25 cellular contexts compared by ENCODE assay signal in the genomic region with DNA sequence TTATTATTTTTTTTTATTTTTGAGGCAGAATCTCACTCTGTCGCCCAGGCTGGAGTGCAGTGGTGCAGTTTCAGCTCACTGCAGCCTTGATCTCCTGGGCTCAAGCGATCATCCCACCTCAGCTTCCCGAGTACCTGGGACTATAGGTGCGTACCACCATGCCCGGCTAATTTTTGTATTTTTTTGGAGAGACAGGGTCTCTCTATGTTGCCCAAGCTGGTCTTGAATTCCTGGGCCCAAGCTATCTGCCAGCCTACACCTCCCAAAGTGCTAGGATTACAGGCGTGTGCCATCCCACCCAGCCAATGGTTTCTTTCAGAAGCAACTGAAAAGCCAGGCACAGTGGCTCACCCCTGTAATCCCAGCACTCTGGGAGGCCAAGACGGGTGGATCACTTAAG. TPM values are rescaled to one million over a fixed set of nuclear protein-coding genes. Genes with fewer than 3 reads are reported as not detected.
DNase-seq lines count a peak whose midpoint lies in the region; ATAC-seq and TF ChIP-seq lines count a peak whose summit lies in the region.
"Had no signal": no experiment of that assay in that cellular context is flagged by ENCODE, and none has a peak within 500 bp of the region (broad histone marks: within the 10 kb centered on the region; RNA-seq: fewer than 3 reads in every experiment).

No MANE protein-coding gene starts in this region.

- TF ChIP-seq CTCF in right atrium auricular region (IDR thresholded peaks at IDR 0.05) (no peak), left ventricle myocardium inferior (IDR thresholded peaks at IDR 0.05; ENCODE audit: borderline replicate concordance) (no peak), nephron (IDR thresholded peaks at IDR 0.05; ENCODE audit: unreplicated experiment in 3 of 3) (no peak)

- H3K27ac ChIP-seq in right atrium auricular region (no peak overlapping the region), left ventricle myocardium inferior (replicated peaks) (no peak overlapping the region)
- H3K27ac ChIP-seq: epithelial cell of prostate, HL-60, SJSA1, skin epidermis, suprapubic skin had no signal

- peak; percentile 40 for DNase-seq in right atrium auricular region (ENCODE audit: low spot score)
- DNase-seq in left ventricle myocardium inferior = no peak
- DNase-seq in NCI-H2081 (lab: John Stamatoyannopoulos, UW) = no peak
- no peak for DNase-seq in NCI-H1048 (lab: John Stamatoyannopoulos, UW)
- DNase-seq in AML-193 (lab: John Stamatoyannopoulos, UW) = no peak
- DNase-seq: activated CD4-positive, alpha-beta T cell treated with anti-CD3 and anti-CD28 coated beads, Interleukin-2, amount 10 ng/mL, durations not matched to agents 7 days and 5 days; central memory CD4-positive, alpha-beta T cell; EL; H9; kidney glomerular epithelial cell; NCI-H1092; NCI-H187; NCI-H526 treated with DMSO at 0.1 percent for 48 hours; stimulated activated CD4-positive, alpha-beta T cell treated with anti-CD3 and anti-CD28 coated beads, Interleukin-2, amount 100 ng/mL, for 24 hours; T-helper 17 cell had no signal

- H3K4me1 ChIP-seq in right atrium auricular region = peaks cover 0 to 43% of the 10 kb centered on the region in 2 donors
- H3K4me1 ChIP-seq in left ventricle myocardium inferior = peaks cover 60% of the 10 kb centered on the region

- H3K27me3 Mint-ChIP-seq in activated T-helper 17 cell treated with anti-CD3 and anti-CD28 coated beads, Interleukin-2, amount 50 U/mL, for 72 hours = no peaks in the 10 kb centered on the region
- peaks cover 13% of the 10 kb centered on the region for H3K27me3 Mint-ChIP-seq in nephron (ENCODE audit: low read depth)
- H3K27me3 Mint-ChIP-seq: activated CD4-positive, alpha-beta T cell treated with anti-CD3 and anti-CD28 coated beads, Interleukin-2, amount 10 ng/mL, durations not matched to agents 7 days and 5 days; activated naive CD8-positive, alpha-beta T cell; stimulated activated memory B cell treated with anti-CD40 and anti-IgM and Interleukin-4, amounts not matched to agents 10 μg/mL and 1 μg/mL and 100 μg/mL, for 72 hours; T-helper 17 cell had no signal

- intact Hi-C loops in left ventricle myocardium inferior (cut with micrococcal nuclease) = no loop called here

- H3K4me3 Mint-ChIP-seq in activated T-helper 17 cell treated with anti-CD3 and anti-CD28 coated beads, Interleukin-2, amount 50 U/mL, for 72 hours = peak overlapping the region; percentile 100
- peak overlapping the region; percentile 69 to 97 (median 91) for H3K4me3 Mint-ChIP-seq in nephron
- H3K4me3 Mint-ChIP-seq: stimulated activated memory B cell treated with anti-CD40 and anti-IgM and Interleukin-4, amounts not matched to agents 10 μg/mL and 1 μg/mL and 100 μg/mL, for 72 hours; T-helper 17 cell had no signal

- no peak for ATAC-seq in activated T-helper 17 cell treated with anti-CD3 and anti-CD28 coated beads, Interleukin-2, amount 50 U/mL, for 72 hours (replicated peaks)
- ATAC-seq: HepG2; stimulated activated memory B cell treated with anti-CD40 and anti-IgM and Interleukin-4, amounts not matched to agents 10 μg/mL and 1 μg/mL and 100 μg/mL, for 72 hours; T-helper 17 cell had no signal

- H3K9me3 Mint-ChIP-seq in activated T-helper 17 cell treated with anti-CD3 and anti-CD28 coated beads, Interleukin-2, amount 50 U/mL, for 72 hours = no peaks in the 10 kb centered on the region
- H3K9me3 Mint-ChIP-seq in nephron = peaks cover under 1% of the 10 kb centered on the region
- H3K9me3 Mint-ChIP-seq: activated CD4-positive, alpha-beta T cell treated with anti-CD3 and anti-CD28 coated beads, Interleukin-2, amount 10 ng/mL, durations not matched to agents 7 days and 5 days; stimulated activated memory B cell treated with anti-CD40 and anti-IgM and Interleukin-4, amounts not matched to agents 10 μg/mL and 1 μg/mL and 100 μg/mL, for 72 hours had no signal

- H3K9me3 ChIP-seq in right atrium auricular region (no peaks in the 10 kb centered on the region), left ventricle myocardium inferior (replicated peaks) (no peaks in the 10 kb centered on the region)
- H3K9me3 ChIP-seq: SJSA1, suprapubic skin had no signal

- peaks cover 16% of the 10 kb centered on the region for H3K36me3 ChIP-seq in right atrium auricular region
- H3K36me3 ChIP-seq in left ventricle myocardium inferior = peaks cover 23% of the 10 kb centered on the region

- peaks cover 27% of the 10 kb centered on the region for H3K4me1 Mint-ChIP-seq in activated T-helper 17 cell treated with anti-CD3 and anti-CD28 coated beads, Interleukin-2, amount 50 U/mL, for 72 hours
- H3K4me1 Mint-ChIP-seq in nephron = peaks cover 35% of the 10 kb centered on the region

- H3K36me3 Mint-ChIP-seq in activated T-helper 17 cell treated with anti-CD3 and anti-CD28 coated beads, Interleukin-2, amount 50 U/mL, for 72 hours (ENCODE audit: low read depth) = peaks cover 49% of the 10 kb centered on the region
- peaks cover 15% of the 10 kb centered on the region for H3K36me3 Mint-ChIP-seq in nephron (ENCODE audit: low read depth)

- H3K27me3 ChIP-seq in right atrium auricular region (peaks cover 0 to 8% of the 10 kb centered on the region in 2 donors), left ventricle myocardium inferior (ENCODE audit: low read depth) (peaks cover 24% of the 10 kb centered on the region)
- H3K27me3 ChIP-seq: SJSA1 had no signal

- H3K4me3 ChIP-seq in right atrium auricular region = no peak overlapping the region
- no peak overlapping the region for H3K4me3 ChIP-seq in left ventricle myocardium inferior
- H3K4me3 ChIP-seq: SJSA1, skin epidermis, suprapubic skin had no signal

- no peak overlapping the region for H3K27ac Mint-ChIP-seq in activated T-helper 17 cell treated with anti-CD3 and anti-CD28 coated beads, Interleukin-2, amount 50 U/mL, for 72 hours
- no peak overlapping the region for H3K27ac Mint-ChIP-seq in nephron
- H3K27ac Mint-ChIP-seq: activated CD4-positive, alpha-beta T cell treated with anti-CD3 and anti-CD28 coated beads, Interleukin-2, amount 10 ng/mL, durations not matched to agents 7 days and 5 days; H9; stimulated activated memory B cell treated with anti-CD40 and anti-IgM and Interleukin-4, amounts not matched to agents 10 μg/mL and 1 μg/mL and 100 μg/mL, for 72 hours; T-helper 17 cell had no signal

RNA-seq across cellular contexts. Expression of a gene that starts 2.3 kb away (rescaled TPM):
- total RNA-seq in right atrium auricular region (100 to 1,000 TPM; 124 to 147 TPM), left ventricle myocardium inferior (113 TPM)
- total RNA-seq in activated T-helper 17 cell treated with anti-CD3 and anti-CD28 coated beads, Interleukin-2, amount 50 U/mL, for 72 hours = 100 to 1,000 TPM; 108 to 166 TPM

RNA-seq across cellular contexts. Expression of a gene that starts 2.8 kb away (rescaled TPM):
- total RNA-seq in right atrium auricular region (under 1 TPM in 1 of 2 donors, not detected in 1; 0.20 TPM), left ventricle myocardium inferior (0.11 TPM)
- 10 to 100 TPM; 10.6 to 16.6 TPM for total RNA-seq in activated T-helper 17 cell treated with anti-CD3 and anti-CD28 coated beads, Interleukin-2, amount 50 U/mL, for 72 hours

RNA-seq across cellular contexts. Expression of a gene that starts 30.5 kb away (rescaled TPM):
- 10 to 100 TPM; 46.5 to 47.8 TPM for total RNA-seq in right atrium auricular region
- total RNA-seq in left ventricle myocardium inferior = 54.5 TPM
- 10 to 100 TPM; 29.4 to 40.6 TPM for total RNA-seq in activated T-helper 17 cell treated with anti-CD3 and anti-CD28 coated beads, Interleukin-2, amount 50 U/mL, for 72 hours

RNA-seq across cellular contexts. Expression of a gene that starts 35.2 kb away (rescaled TPM):
- 1 to 10 TPM; 3.7 to 10.0 TPM for total RNA-seq in right atrium auricular region
- 8.2 TPM for total RNA-seq in left ventricle myocardium inferior
- total RNA-seq in activated T-helper 17 cell treated with anti-CD3 and anti-CD28 coated beads, Interleukin-2, amount 50 U/mL, for 72 hours = 10 to 100 TPM; 42.8 to 47.3 TPM

RNA-seq across cellular contexts. Expression of a gene that starts 36.9 kb away (rescaled TPM):
- total RNA-seq in right atrium auricular region (10 to 100 TPM; 10.9 to 11.2 TPM), left ventricle myocardium inferior (7.2 TPM)
- 10 to 100 TPM; 11.8 to 26.8 TPM for total RNA-seq in activated T-helper 17 cell treated with anti-CD3 and anti-CD28 coated beads, Interleukin-2, amount 50 U/mL, for 72 hours

Comparison
In these comparisons a context has a peak if more than half of its experiments do, and no peak if none do; other contexts are left out.
1. RNA of a gene that starts 2.8 kb away (total RNA-seq): 10.6 to 16.6 TPM in activated T-helper 17 cell treated with anti-CD3 and anti-CD28 coated beads, Interleukin-2, amount 50 U/mL, for 72 hours; 0.20 TPM in right atrium auricular region and 0.11 TPM in left ventricle myocardium inferior (single experiment); every median in the first group is over 4 times any median in the second.